18 cellular contexts compared by ENCODE assay signal in the genomic region with DNA sequence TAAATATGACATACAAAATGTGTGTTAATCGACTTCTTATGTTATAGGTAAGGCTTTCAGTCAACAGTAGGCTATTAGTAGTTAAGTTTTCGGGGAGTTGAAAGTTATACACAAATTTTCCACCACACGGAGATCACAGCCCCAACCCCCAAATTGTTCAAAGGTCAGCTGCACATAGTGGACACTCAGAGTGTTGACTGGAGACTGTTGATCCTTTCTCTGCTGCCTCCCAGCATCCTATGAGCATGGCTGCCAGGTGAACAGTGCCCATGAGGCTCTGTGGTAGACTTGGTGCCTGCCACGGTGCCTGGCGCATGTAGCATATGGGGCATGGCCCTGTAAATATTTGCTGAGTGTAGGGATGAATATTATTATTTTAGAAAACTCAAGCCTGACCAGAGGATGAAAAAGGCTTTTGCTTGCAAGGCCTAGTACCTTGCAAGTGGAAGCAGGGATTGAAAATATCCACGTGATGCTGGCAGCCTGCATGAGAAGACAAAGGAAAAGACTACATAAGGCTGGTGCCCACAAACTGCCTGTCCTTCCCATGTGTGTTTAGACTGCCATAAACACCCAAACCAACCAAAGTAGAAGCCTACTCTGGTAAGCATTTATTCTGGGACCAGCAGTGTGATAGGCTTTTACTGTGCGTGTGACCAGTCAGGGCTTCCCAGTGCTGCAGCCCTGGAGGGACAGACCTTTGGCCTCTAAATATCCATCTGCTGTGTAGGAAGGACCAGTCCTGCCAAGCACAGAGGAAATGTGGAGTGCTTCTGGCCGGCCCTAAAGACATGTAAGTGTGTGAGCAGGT.
"Had no signal": no experiment of that assay in that cellular context is flagged by ENCODE, and none has a peak within 500 bp of the region (broad histone marks: within the 10 kb centered on the region; RNA-seq: fewer than 3 reads in every experiment).

No MANE protein-coding gene starts in this region.

- H3K9ac ChIP-seq: parathyroid adenoma had no signal

- H3K4me3 ChIP-seq: esophagus squamous epithelium, lower lobe of right lung, thyroid gland, uterus had no signal

- H3K4me1 ChIP-seq: parathyroid adenoma had no signal

- ATAC-seq: activated CD8-positive, alpha-beta T cell treated with anti-CD3 and anti-CD28 coated beads for 36 hours; activated naive CD4-positive, alpha-beta T cell treated with anti-CD3 and anti-CD28 coated beads, Interleukin-2, amount 50 U/mL, for 72 hours; lower lobe of right lung; natural killer cell treated with Interleukin-12 subunit alpha and Interleukin-12 subunit beta and Interleukin-15 and Interleukin-18, amount 100 ng/mL, for 72 hours had no signal

- DNase-seq: activated B cell treated with CpG ODN at 0.5 μM for 24 hours; activated CD4-positive, alpha-beta T cell treated with anti-CD3 and anti-CD28 coated beads for 4 hours; activated CD8-positive, alpha-beta T cell treated with anti-CD3 and anti-CD28 coated beads for 36 hours; activated gamma-delta T cell treated with Interleukin-2 at 50 U/mL for 16 hours; amniotic stem cell; dermis blood vessel endothelial cell; effector memory CD4-positive, alpha-beta T cell; esophagus squamous epithelium; lower lobe of right lung; stimulated activated naive CD4-positive, alpha-beta T cell; T-helper 1 cell; T-helper 9 cell; thyroid gland; uterus had no signal

- H3K36me3 ChIP-seq: esophagus squamous epithelium, lower lobe of right lung, thyroid gland, uterus had no signal

- H3K27me3 Mint-ChIP-seq: activated CD8-positive, alpha-beta T cell treated with anti-CD3 and anti-CD28 coated beads for 36 hours had no signal

- H3K4me3 Mint-ChIP-seq: activated B cell treated with CpG ODN at 0.5 μM for 24 hours; activated CD8-positive, alpha-beta T cell treated with anti-CD3 and anti-CD28 coated beads for 36 hours; activated T-helper 1 cell treated with anti-CD3 and anti-CD28 coated beads, Interleukin-12 subunit alpha, Interleukin-12 subunit beta, Interleukin-2, Interleukin-4 antibody, amounts not matched to agents 30 ng/mL and 10 ng/mL and 1 ng/mL, durations not matched to agents 14 hours and 24 hours and 36 hours; natural killer cell treated with Interleukin-12 subunit alpha and Interleukin-12 subunit beta and Interleukin-15 and Interleukin-18, amount 100 ng/mL, for 72 hours had no signal

- H3K9me3 ChIP-seq: esophagus squamous epithelium, lower lobe of right lung, thyroid gland, uterus had no signal

- H3K27me3 ChIP-seq: esophagus squamous epithelium, thyroid gland, uterus had no signal

- H3K36me3 Mint-ChIP-seq: natural killer cell treated with Interleukin-12 subunit alpha and Interleukin-12 subunit beta and Interleukin-15 and Interleukin-18, amount 100 ng/mL, for 72 hours had no signal

- H3K27ac Mint-ChIP-seq: activated B cell treated with CpG ODN at 0.5 μM for 24 hours; activated CD8-positive, alpha-beta T cell treated with anti-CD3 and anti-CD28 coated beads for 36 hours; activated naive CD4-positive, alpha-beta T cell treated with anti-CD3 and anti-CD28 coated beads, Interleukin-2, amount 50 U/mL, for 72 hours; activated T-helper 1 cell treated with anti-CD3 and anti-CD28 coated beads, Interleukin-12 subunit alpha, Interleukin-12 subunit beta, Interleukin-2, Interleukin-4 antibody, amounts not matched to agents 30 ng/mL and 10 ng/mL and 1 ng/mL, durations not matched to agents 14 hours and 24 hours and 36 hours; natural killer cell treated with Interleukin-12 subunit alpha and Interleukin-12 subunit beta and Interleukin-15 and Interleukin-18, amount 100 ng/mL, for 72 hours had no signal

- H3K9me3 Mint-ChIP-seq: activated B cell treated with CpG ODN at 0.5 μM for 24 hours; activated CD8-positive, alpha-beta T cell treated with anti-CD3 and anti-CD28 coated beads for 36 hours; activated naive CD4-positive, alpha-beta T cell treated with anti-CD3 and anti-CD28 coated beads, Interleukin-2, amount 50 U/mL, for 72 hours; activated T-helper 1 cell treated with anti-CD3 and anti-CD28 coated beads, Interleukin-12 subunit alpha, Interleukin-12 subunit beta, Interleukin-2, Interleukin-4 antibody, amounts not matched to agents 30 ng/mL and 10 ng/mL and 1 ng/mL, durations not matched to agents 14 hours and 24 hours and 36 hours; natural killer cell treated with Interleukin-12 subunit alpha and Interleukin-12 subunit beta and Interleukin-15 and Interleukin-18, amount 100 ng/mL, for 72 hours had no signal

- H2AFZ ChIP-seq: parathyroid adenoma had no signal

- H3K27ac ChIP-seq: esophagus squamous epithelium, lower lobe of right lung, parathyroid adenoma, thyroid gland, uterus had no signal
